In genomic region chr10:112367516-112367915, GRCh38 we compare ENCODE assay signal across 19 cellular contexts. TPM values are rescaled to one million over a fixed set of nuclear protein-coding genes. Genes with fewer than 3 reads are reported as not detected.
DNase-seq lines count a peak whose midpoint lies in the region; ATAC-seq and TF ChIP-seq lines count a peak whose summit lies in the region.
"Had no signal": no experiment of that assay in that cellular context is flagged by ENCODE, and none has a peak within 500 bp of the region (broad histone marks: within the 10 kb centered on the region; RNA-seq: fewer than 3 reads in every experiment).

No MANE protein-coding gene starts in this region.

- peaks cover 5% of the 10 kb centered on the region; the same call in 1 of the 2 replicates for H3K9me3 Mint-ChIP-seq in HFFc6
- H3K9me3 Mint-ChIP-seq in effector memory CD8-positive, alpha-beta T cell: no peaks in the 10 kb centered on the region
- H3K9me3 Mint-ChIP-seq: CD4-positive, alpha-beta memory T cell had no signal

- TF ChIP-seq CTCF in right atrium auricular region (IDR thresholded peaks at IDR 0.05) (no peak), left ventricle myocardium inferior (IDR thresholded peaks at IDR 0.05; ENCODE audit: borderline replicate concordance) (no peak), HFFc6 (IDR thresholded peaks at IDR 0.05) (no peak), transverse colon (IDR thresholded peaks at IDR 0.05) (no peak), upper lobe of right lung (IDR thresholded peaks at IDR 0.05) (no peak)

- peaks cover 32% of the 10 kb centered on the region for H3K4me1 Mint-ChIP-seq in HFFc6 (ENCODE audit: low read depth)
- H3K4me1 Mint-ChIP-seq in effector memory CD8-positive, alpha-beta T cell (ENCODE audit: low read depth in 2 of 2): peaks cover 24 to 40% of the 10 kb centered on the region in 2 donors
- H3K4me1 Mint-ChIP-seq: GM23338 had no signal

- WGBS in transverse colon (ENCODE audit: low coverage in 1 of 2), 2 donors: 100% methylated on average over 1 to 4 of the region's 4 CpGs

- in situ Hi-C loops in transverse colon (cut with MboI; ENCODE audit: low pct_ligation_motif_present in 1 of 4, low pct_unique_long_range_greater_than_20kb in 1 of 4, low sequenced_read_pairs in 3 of 4): no loop called here

- no peaks in the 10 kb centered on the region for H3K36me3 ChIP-seq in right atrium auricular region
- H3K36me3 ChIP-seq in left ventricle myocardium inferior: no peaks in the 10 kb centered on the region
- H3K36me3 ChIP-seq in transverse colon: no peaks in the 10 kb centered on the region
- H3K36me3 ChIP-seq in upper lobe of right lung: no peaks in the 10 kb centered on the region
- H3K36me3 ChIP-seq: BLaER1, HAP-1 had no signal

- peaks cover 0 to 18% of the 10 kb centered on the region in 2 donors for H3K4me1 ChIP-seq in right atrium auricular region
- H3K4me1 ChIP-seq in left ventricle myocardium inferior: peaks cover 42% of the 10 kb centered on the region
- H3K4me1 ChIP-seq in transverse colon: peaks cover 19 to 35% (median 25%) of the 10 kb centered on the region in 4 donors
- peaks cover 9% of the 10 kb centered on the region for H3K4me1 ChIP-seq in upper lobe of right lung
- H3K4me1 ChIP-seq: BLaER1, HAP-1 had no signal

- peak; percentile 34 for DNase-seq in right atrium auricular region (ENCODE audit: low spot score)
- no peak for DNase-seq in left ventricle myocardium inferior
- no peak for DNase-seq in HFFc6
- no peak for DNase-seq in effector memory CD8-positive, alpha-beta T cell
- peak; percentile 3 for DNase-seq in transverse colon
- no peak for DNase-seq in upper lobe of right lung
- DNase-seq in stimulated activated CD4-positive, alpha-beta T cell treated with anti-CD3 and anti-CD28 coated beads, Interleukin-4, amount 100 ng/mL, for 4 hours: no peak
- DNase-seq: CD4-positive, alpha-beta memory T cell; DMS79; EL; GDM1 had no signal

- no peak for TF ChIP-seq EP300 in transverse colon (IDR thresholded peaks at IDR 0.05; ENCODE audit: low read depth)

- intact Hi-C loops in left ventricle myocardium inferior (cut with micrococcal nuclease) (no loop called here), transverse colon (cut with DNase I; ENCODE audit: low total_unique reads) (no loop called here), upper lobe of right lung (cut with DNase I) (no loop called here)

- no peak for TF ChIP-seq POLR2A in transverse colon (IDR thresholded peaks at IDR 0.05)

- H3K27me3 ChIP-seq in right atrium auricular region (no peaks in the 10 kb centered on the region), left ventricle myocardium inferior (ENCODE audit: low read depth) (no peaks in the 10 kb centered on the region), transverse colon (no peaks in the 10 kb centered on the region), upper lobe of right lung (no peaks in the 10 kb centered on the region)
- H3K27me3 ChIP-seq: BLaER1 had no signal

- no peak overlapping the region for H3K27ac Mint-ChIP-seq in HFFc6
- H3K27ac Mint-ChIP-seq in effector memory CD8-positive, alpha-beta T cell: peak overlapping the region; percentile 78 to 82
- H3K27ac Mint-ChIP-seq: B cell, GM23338 had no signal

- H3K9me3 ChIP-seq in right atrium auricular region: no peaks in the 10 kb centered on the region
- H3K9me3 ChIP-seq in left ventricle myocardium inferior (replicated peaks): no peaks in the 10 kb centered on the region
- no peaks in the 10 kb centered on the region for H3K9me3 ChIP-seq in transverse colon
- H3K9me3 ChIP-seq in upper lobe of right lung: no peaks in the 10 kb centered on the region
- H3K9me3 ChIP-seq: HAP-1 had no signal

- peaks cover 5% of the 10 kb centered on the region; the same call in 1 of the 2 replicates for H3K27me3 Mint-ChIP-seq in HFFc6 (ENCODE audit: insufficient read depth)
- no peaks in the 10 kb centered on the region for H3K27me3 Mint-ChIP-seq in effector memory CD8-positive, alpha-beta T cell
- H3K27me3 Mint-ChIP-seq: B cell had no signal

- H3K27ac ChIP-seq in right atrium auricular region (no peak overlapping the region), left ventricle myocardium inferior (replicated peaks) (no peak overlapping the region), transverse colon (no peak overlapping the region), upper lobe of right lung (no peak overlapping the region)
- H3K27ac ChIP-seq: 22Rv1, BLaER1, C4-2B had no signal

- H3K36me3 Mint-ChIP-seq in HFFc6 (ENCODE audit: low read depth): peaks cover 5% of the 10 kb centered on the region; the same call in 1 of the 2 replicates
- H3K36me3 Mint-ChIP-seq in effector memory CD8-positive, alpha-beta T cell (ENCODE audit: insufficient read depth): peaks cover 9% of the 10 kb centered on the region
- H3K36me3 Mint-ChIP-seq: CD4-positive, alpha-beta memory T cell had no signal

- H3K4me3 ChIP-seq in right atrium auricular region (no peak overlapping the region), left ventricle myocardium inferior (no peak overlapping the region), transverse colon (no peak overlapping the region), upper lobe of right lung (no peak overlapping the region)
- H3K4me3 ChIP-seq: BLaER1, GM12878, GM23338, HAP-1 had no signal

- peak overlapping the region; percentile 50; the same call in 1 of the 2 replicates for H3K4me3 Mint-ChIP-seq in HFFc6
- peak overlapping the region; percentile 44 to 62 for H3K4me3 Mint-ChIP-seq in effector memory CD8-positive, alpha-beta T cell
- H3K4me3 Mint-ChIP-seq: B cell; CD4-positive, alpha-beta memory T cell; GM23338 had no signal

- ATAC-seq in effector memory CD8-positive, alpha-beta T cell (replicated peaks): no peak
- ATAC-seq in upper lobe of right lung: no peak
- no peak for ATAC-seq in HG02938 (IDR thresholded peaks at IDR 0.05; ENCODE audit: unreplicated experiment)
- ATAC-seq: GM12878, GM23338 had no signal

RNA-seq across cellular contexts. Expression of gene ACSL5, which starts 6.4 kb away (rescaled TPM):
- 10 to 100 TPM in 1 of 2 donors, 1 to 10 TPM in 1; 9.2 to 12.0 TPM for total RNA-seq in right atrium auricular region
- 5.6 TPM for total RNA-seq in left ventricle myocardium inferior
- 1 to 10 TPM in 4 of 6 experiments, under 1 TPM in 2; 0.59 to 5.5 (median 4.9) TPM for total RNA-seq in HFFc6 (2021; fragmentation: NEBNext Ultra II Directional; extraction: Animal tissue kit (Norgen Biotek cat#: 25700))
- 100 to 1,000 TPM in 3 of 4 donors, 10 to 100 TPM in 1; 91.6 to 315 (median 178) TPM for total RNA-seq in transverse colon
- total RNA-seq in upper lobe of right lung: 79.1 TPM
- total RNA-seq: GM23338 had no signal

Comparison
In these comparisons a context has a peak if more than half of its experiments do, and no peak if none do; other contexts are left out.
1. DNase-seq: peak in right atrium auricular region (single experiment) and transverse colon (single experiment); none in left ventricle myocardium inferior (single experiment), HFFc6 (single experiment), effector memory CD8-positive, alpha-beta T cell (0 of 3), upper lobe of right lung (single experiment) and stimulated activated CD4-positive, alpha-beta T cell treated with anti-CD3 and anti-CD28 coated beads, Interleukin-4, amount 100 ng/mL, for 4 hours (0 of 2).